Comparison of ENCODE assay signal across 24 cellular contexts in genomic region chr5:56343988-56344387, GRCh38.
"Had no signal": no experiment of that assay in that cellular context is flagged by ENCODE, and none has a peak within 500 bp of the region (broad histone marks: within the 10 kb centered on the region; RNA-seq: fewer than 3 reads in every experiment).

No MANE protein-coding gene starts in this region.

- H3K27ac Mint-ChIP-seq: activated CD4-positive, alpha-beta T cell treated with anti-CD3 and anti-CD28 coated beads, Interleukin-2, amount 10 ng/mL, durations not matched to agents 24 days and 14 days; activated CD8-positive, alpha-beta memory T cell treated with anti-CD3 and anti-CD28 coated beads, Interleukin-2, amount 10 ng/mL, durations not matched to agents 7 days and 5 days; activated naive CD4-positive, alpha-beta T cell treated with anti-CD3 and anti-CD28 coated beads, Interleukin-2, amount 50 U/mL, for 24 hours; activated T-cell treated with anti-CD3 and anti-CD28 coated beads, Interleukin-2, amount 50 U/mL, for 24 hours; activated T-helper 1 cell treated with anti-CD3 and anti-CD28 coated beads, Interleukin-12 subunit alpha, Interleukin-12 subunit beta, Interleukin-2, Interleukin-4 antibody, amounts not matched to agents 30 ng/mL and 10 ng/mL and 1 ng/mL, durations not matched to agents 14 hours and 24 hours and 36 hours; brain; T-helper 1 cell treated with Interleukin-12 subunit alpha and Interleukin-12 subunit beta and Interleukin-4 antibody, amounts not matched to agents 30 μg/mL and 1 μg/mL, for 36 hours; WTC11 had no signal

- H3K4me3 ChIP-seq: SJSA1 had no signal

- FAIRE-seq: astrocyte, RCC 7860 had no signal

- DNase-seq: activated CD4-positive, alpha-beta T cell treated with anti-CD3 and anti-CD28 coated beads for 1 hour; activated CD4-positive, alpha-beta T cell treated with anti-CD3 and anti-CD28 coated beads, Interleukin-2, amount 10 ng/mL, durations not matched to agents 24 days and 14 days; activated CD4-positive, alpha-beta T cell treated with anti-CD3 and anti-CD28 coated beads, Interleukin-2, amount 50 U/mL, for 48 hours; activated CD8-positive, alpha-beta memory T cell treated with anti-CD3 and anti-CD28 coated beads, Interleukin-2, amount 10 ng/mL, durations not matched to agents 7 days and 5 days; activated effector memory CD4-positive, alpha-beta T cell treated with Interleukin-2 at 50 U/mL for 16 hours; activated naive CD4-positive, alpha-beta T cell; activated T-cell treated with anti-CD3 and anti-CD28 coated beads, Interleukin-2, amount 50 U/mL, for 24 hours; amygdala; NCI-H1092; NCI-H1417; NCI-H1694; NCI-H2029 treated with DMSO at 0.1 percent for 48 hours; NCI-H446; NCI-H524; SHP77 had no signal

- H3K36me3 ChIP-seq: SJSA1 had no signal

- H3K9me3 Mint-ChIP-seq: activated naive CD4-positive, alpha-beta T cell treated with anti-CD3 and anti-CD28 coated beads, Interleukin-2, amount 50 U/mL, for 24 hours; central memory CD8-positive, alpha-beta T cell had no signal

- H3K4me1 Mint-ChIP-seq: activated CD8-positive, alpha-beta memory T cell treated with anti-CD3 and anti-CD28 coated beads, Interleukin-2, amount 10 ng/mL, durations not matched to agents 7 days and 5 days; brain; central memory CD8-positive, alpha-beta T cell; WTC11 had no signal

- H3K9me3 ChIP-seq: SJSA1 had no signal

- H3K36me3 Mint-ChIP-seq: brain, WTC11 had no signal

- H3K27ac ChIP-seq: SJSA1 had no signal

- ATAC-seq: activated CD8-positive, alpha-beta memory T cell treated with anti-CD3 and anti-CD28 coated beads, Interleukin-2, amount 10 ng/mL, durations not matched to agents 7 days and 5 days; WTC11 had no signal

- H3K27me3 Mint-ChIP-seq: activated CD4-positive, alpha-beta T cell treated with anti-CD3 and anti-CD28 coated beads, Interleukin-2, amount 10 ng/mL, durations not matched to agents 24 days and 14 days; activated naive CD4-positive, alpha-beta T cell treated with anti-CD3 and anti-CD28 coated beads, Interleukin-2, amount 50 U/mL, for 24 hours; activated T-cell treated with anti-CD3 and anti-CD28 coated beads, Interleukin-2, amount 50 U/mL, for 24 hours had no signal

- H3K4me3 Mint-ChIP-seq: activated CD4-positive, alpha-beta T cell treated with anti-CD3 and anti-CD28 coated beads, Interleukin-2, amount 10 ng/mL, durations not matched to agents 24 days and 14 days; activated CD8-positive, alpha-beta memory T cell treated with anti-CD3 and anti-CD28 coated beads, Interleukin-2, amount 10 ng/mL, durations not matched to agents 7 days and 5 days; activated naive CD4-positive, alpha-beta T cell treated with anti-CD3 and anti-CD28 coated beads, Interleukin-2, amount 50 U/mL, for 24 hours; activated T-cell treated with anti-CD3 and anti-CD28 coated beads, Interleukin-2, amount 50 U/mL, for 24 hours; activated T-helper 1 cell treated with anti-CD3 and anti-CD28 coated beads, Interleukin-12 subunit alpha, Interleukin-12 subunit beta, Interleukin-2, Interleukin-4 antibody, amounts not matched to agents 30 ng/mL and 10 ng/mL and 1 ng/mL, durations not matched to agents 14 hours and 24 hours and 36 hours; brain; central memory CD8-positive, alpha-beta T cell; T-helper 1 cell treated with Interleukin-12 subunit alpha and Interleukin-12 subunit beta and Interleukin-4 antibody, amounts not matched to agents 30 μg/mL and 1 μg/mL, for 36 hours; WTC11 had no signal

- H3K27me3 ChIP-seq: SJSA1 had no signal
